Comparison of ENCODE assay signal across 15 cellular contexts in genomic region chr7:117225536-117225935, GRCh38.
DNase-seq lines count a peak whose midpoint lies in the region; ATAC-seq, FAIRE-seq and TF ChIP-seq lines count a peak whose summit lies in the region.
"Had no signal": no experiment of that assay in that cellular context is flagged by ENCODE, and none has a peak within 500 bp of the region (broad histone marks: within the 10 kb centered on the region; RNA-seq: fewer than 3 reads in every experiment).

No MANE protein-coding gene starts in this region.

- H3K4me3 ChIP-seq in GM12878 (no peak overlapping the region), mesendoderm (ENCODE audit: low read length) (no peak overlapping the region), WERI-Rb-1 (ENCODE audit: low read depth, low read length) (no peak overlapping the region), adrenal gland (no peak overlapping the region)
- H3K4me3 ChIP-seq: HAP-1 had no signal

- H3K4me1 ChIP-seq in GM12878 (ENCODE audit: control insufficient read depth, insufficient read depth, low read length) (peaks cover 12% of the 10 kb centered on the region), mesendoderm (ENCODE audit: control insufficient read depth, low read depth, low read length) (peaks cover 2% of the 10 kb centered on the region), adrenal gland (replicated peaks in 1 of 2) (no peaks in the 10 kb centered on the region)
- H3K4me1 ChIP-seq: HAP-1 had no signal

- no peaks in the 10 kb centered on the region for H3K9me3 ChIP-seq in GM12878 (replicated peaks; ENCODE audit: control insufficient read depth, insufficient read depth, low read length)
- no peaks in the 10 kb centered on the region for H3K9me3 ChIP-seq in WERI-Rb-1 (ENCODE audit: severe bottlenecking)
- H3K9me3 ChIP-seq in adrenal gland (replicated peaks in 1 of 3): no peaks in the 10 kb centered on the region
- H3K9me3 ChIP-seq: HAP-1 had no signal

- ATAC-seq in GM12878 (no peak), GM18858 (IDR thresholded peaks at IDR 0.05; ENCODE audit: unreplicated experiment) (no peak), HG02759 (IDR thresholded peaks at IDR 0.05; ENCODE audit: unreplicated experiment) (no peak)

- H4K8ac ChIP-seq in mesendoderm (ENCODE audit: low read depth, low read length): no peak overlapping the region

- POLR2A ChIA-PET in GM12878 (lab: Charles Lee): interaction anchor here (1.1 kb wide), 1 partner anchor 12 kb away, joined by 4 read pairs; no protein-coding TSS in a partner anchor

- peak; percentile 22; the same call in 1 of the 2 replicates for TF ChIP-seq POLR2A in GM12878 (IDR thresholded peaks at IDR 0.05; ENCODE audit: low read depth, low read length)
- no peak for TF ChIP-seq POLR2A in adrenal gland (IDR thresholded peaks at IDR 0.05)

- H4K20me1 ChIP-seq in GM12878 (ENCODE audit: control insufficient read depth, insufficient read depth): no peaks in the 10 kb centered on the region

- RAD21 ChIA-PET in GM12878 (lab: Charles Lee; ENCODE audit: unreplicated experiment): no interaction called here

- DNase-seq in HuH-7 (ENCODE audit: low spot score): peak; percentile 20
- no peak for DNase-seq in GM12878 (ENCODE audit: low read depth, low spot score)
- peak; percentile 77 for DNase-seq in mesendoderm
- no peak for DNase-seq in WERI-Rb-1
- DNase-seq in adrenal gland: no peak
- DNase-seq: C1 segment of cervical spinal cord; Calu3; CD4-positive, alpha-beta T cell; DMS 273 treated with DMSO at 0.1 percent for 48 hours had no signal

- H2BK15ac ChIP-seq in mesendoderm (replicated peaks; ENCODE audit: low read depth): no peak overlapping the region

- H3K79me1 ChIP-seq in mesendoderm (ENCODE audit: low read length): no peaks in the 10 kb centered on the region

- H3K9ac ChIP-seq in GM12878 (ENCODE audit: control insufficient read depth, insufficient read depth, low read length) (no peak overlapping the region), mesendoderm (ENCODE audit: low read length) (no peak overlapping the region)

- H2AK5ac ChIP-seq in mesendoderm (ENCODE audit: low read length): no peak overlapping the region

- SMC1A ChIA-PET in GM12878 (lab: Charles Lee; ENCODE audit: uncharacterized antibody, unreplicated experiment): interaction anchor here (0.7 to 0.9 kb wide), 3 partner anchors 12 to 148 kb away, joined by 3 to 5 read pairs (median 4); no protein-coding TSS in a partner anchor

- H4K5ac ChIP-seq in mesendoderm (ENCODE audit: low read length): no peak overlapping the region

- H3K79me2 ChIP-seq in GM12878 (ENCODE audit: control insufficient read depth, insufficient read depth, low read length): no peaks in the 10 kb centered on the region
- no peaks in the 10 kb centered on the region for H3K79me2 ChIP-seq in mesendoderm (ENCODE audit: control insufficient read depth, insufficient read depth, low read length)

- TF ChIP-seq CTCF in GM12878 (IDR thresholded peaks at IDR 0.05 in 2 of 3, conservative IDR thresholded peaks at IDR 0.05 in 1 of 3; ENCODE audit: control insufficient read depth in 2 of 3, extremely low read depth in 1 of 3, insufficient read depth in 1 of 3, low read depth in 3 of 3, low read length in 3 of 3) (no peak), WERI-Rb-1 (IDR thresholded peaks at IDR 0.05; ENCODE audit: low read depth, low read length) (no peak), adrenal gland (IDR thresholded peaks at IDR 0.05) (no peak)

- H3K27ac ChIP-seq in GM12878 (ENCODE audit: control insufficient read depth, insufficient read depth) (no peak overlapping the region), mesendoderm (ENCODE audit: low read depth, low read length) (no peak overlapping the region), WERI-Rb-1 (no peak overlapping the region), adrenal gland (no peak overlapping the region)

- no peak overlapping the region for H3K4ac ChIP-seq in mesendoderm (ENCODE audit: low read depth, low read length)

- H3K27me3 ChIP-seq in GM12878 (replicated peaks in 1 of 2; ENCODE audit: control insufficient read depth in 2 of 2, insufficient read depth in 2 of 2, low read length in 1 of 2) (no peaks in the 10 kb centered on the region), mesendoderm (ENCODE audit: insufficient read depth, low read length, poor library complexity) (no peaks in the 10 kb centered on the region), WERI-Rb-1 (ENCODE audit: insufficient read depth, low read depth, severe bottlenecking) (peaks cover 65% of the 10 kb centered on the region), adrenal gland (no peaks in the 10 kb centered on the region)

- H2BK120ac ChIP-seq in mesendoderm (ENCODE audit: low read depth, low read length): no peak overlapping the region

- H3K56ac ChIP-seq in mesendoderm (ENCODE audit: low read length): no peak overlapping the region

- H3K36me3 ChIP-seq in GM12878 (ENCODE audit: control insufficient read depth in 2 of 2, insufficient read depth in 2 of 2, low read length in 1 of 2) (peaks cover 2 to 17% of the 10 kb centered on the region in 2 experiments; a peak in 3 of 4 replicates), mesendoderm (ENCODE audit: control insufficient read depth, insufficient read depth, low read length) (no peaks in the 10 kb centered on the region), WERI-Rb-1 (no peaks in the 10 kb centered on the region), adrenal gland (replicated peaks in 1 of 2) (no peaks in the 10 kb centered on the region)
- H3K36me3 ChIP-seq: HAP-1 had no signal

- CTCF ChIA-PET in GM12878 (lab: Yijun Ruan, JAX): interaction anchor here (1.3 to 2.8 kb wide), 3 partner anchors 12 to 237 kb away, joined by 3 to 15 read pairs (median 5); no protein-coding TSS in a partner anchor

- FAIRE-seq in GM12878 (lab: Jason Lieb, UNC): no peak
- FAIRE-seq: A204.1, GM19239, H1 had no signal

- no peak for TF ChIP-seq RAD21 in GM12878 (IDR thresholded peaks at IDR 0.05; ENCODE audit: insufficient read depth, low read depth, low read length)

- H3K18ac ChIP-seq in mesendoderm (ENCODE audit: low read length): no peak overlapping the region

- no peak overlapping the region for H3K23ac ChIP-seq in mesendoderm (ENCODE audit: low read length)

- H2AFZ ChIP-seq in GM12878 (ENCODE audit: control insufficient read depth, low read depth, low read length): no peak overlapping the region

- WGBS in GM12878 (ENCODE audit: insufficient coverage, insufficient replicate concordance, low lambda C conversion rate, missing lambda C conversion rate): 95% methylated on average over 5 of the region's 6 CpGs
- WGBS in mesendoderm (ENCODE audit: extremely low coverage, insufficient coverage, low lambda C conversion rate): no CpG with 5 or more reads among the region's 6 CpGs
- WGBS in adrenal gland, 4 donors: 86 to 91% (median 88%) methylated on average over 6 of the region's 6 CpGs

- BruUV-seq in GM12878 (replicated peaks; lab: Mats Ljungman, UMichigan): no TSS peak

- in situ Hi-C loops in GM12878 (cut with MboI): no loop called here

- intact Hi-C loops in GM12878 (cut with micrococcal nuclease; ENCODE audit: unreplicated experiment): no loop called here
- intact Hi-C loops in adrenal gland (cut with DNase I): no loop called here

- no peak overlapping the region for H3K4me2 ChIP-seq in GM12878 (ENCODE audit: control insufficient read depth, insufficient read depth)
- no peak overlapping the region for H3K4me2 ChIP-seq in mesendoderm (ENCODE audit: low read length)

- no peak for TF ChIP-seq EP300 in GM12878 (IDR thresholded peaks at IDR 0.05; ENCODE audit: borderline replicate concordance in 1 of 2, control insufficient read depth in 1 of 2, low read depth in 2 of 2, low read length in 2 of 2)

- H2BK5ac ChIP-seq in mesendoderm (ENCODE audit: low read length): no peak overlapping the region

TF ChIP-seq in GM12878, 131 proteins besides CTCF, POLR2A, EP300 and RAD21:
- TF ChIP-seq JUND (IDR thresholded peaks at IDR 0.05; ENCODE audit: low read depth, low read length) (no peak), GABPA (IDR thresholded peaks at IDR 0.05; ENCODE audit: low read depth) (no peak), ZNF217 (IDR thresholded peaks at IDR 0.05) (no peak), IRF4 (IDR thresholded peaks at IDR 0.05; ENCODE audit: low read depth, low read length) (no peak), CEBPB (IDR thresholded peaks at IDR 0.05; ENCODE audit: borderline replicate concordance in 1 of 2, low read depth in 2 of 2, low read length in 2 of 2) (no peak), BHLHE40 (IDR thresholded peaks at IDR 0.05; ENCODE audit: borderline replicate concordance in 1 of 2, low read depth in 2 of 2, low read length in 1 of 2) (no peak), FOS (IDR thresholded peaks at IDR 0.05; ENCODE audit: borderline replicate concordance, extremely low read depth, insufficient read length) (no peak), CREM (IDR thresholded peaks at IDR 0.05; ENCODE audit: low read depth) (no peak), NR2C2 (IDR thresholded peaks at IDR 0.05; ENCODE audit: borderline replicate concordance, control insufficient read depth, insufficient read length, low read depth) (no peak), ASH2L (IDR thresholded peaks at IDR 0.05; ENCODE audit: borderline replicate concordance, low read depth) (no peak), BRCA1 (IDR thresholded peaks at IDR 0.05; ENCODE audit: low read depth, low read length) (no peak), NBN (IDR thresholded peaks at IDR 0.05) (no peak), EED (IDR thresholded peaks at IDR 0.05; ENCODE audit: low read depth) (no peak), STAT1 (conservative IDR thresholded peaks at IDR 0.05) (no peak), CREB1 (IDR thresholded peaks at IDR 0.05; ENCODE audit: low read depth) (no peak), RCOR1 (conservative IDR thresholded peaks at IDR 0.05; ENCODE audit: low read depth, low read length) (no peak), MXI1 (IDR thresholded peaks at IDR 0.05; ENCODE audit: low read depth, low read length) (no peak), RB1 (IDR thresholded peaks at IDR 0.05; ENCODE audit: borderline replicate concordance) (no peak), BCL11A (IDR thresholded peaks at IDR 0.05; ENCODE audit: low read depth, low read length) (no peak)
- TF ChIP-seq, protein P1, sequence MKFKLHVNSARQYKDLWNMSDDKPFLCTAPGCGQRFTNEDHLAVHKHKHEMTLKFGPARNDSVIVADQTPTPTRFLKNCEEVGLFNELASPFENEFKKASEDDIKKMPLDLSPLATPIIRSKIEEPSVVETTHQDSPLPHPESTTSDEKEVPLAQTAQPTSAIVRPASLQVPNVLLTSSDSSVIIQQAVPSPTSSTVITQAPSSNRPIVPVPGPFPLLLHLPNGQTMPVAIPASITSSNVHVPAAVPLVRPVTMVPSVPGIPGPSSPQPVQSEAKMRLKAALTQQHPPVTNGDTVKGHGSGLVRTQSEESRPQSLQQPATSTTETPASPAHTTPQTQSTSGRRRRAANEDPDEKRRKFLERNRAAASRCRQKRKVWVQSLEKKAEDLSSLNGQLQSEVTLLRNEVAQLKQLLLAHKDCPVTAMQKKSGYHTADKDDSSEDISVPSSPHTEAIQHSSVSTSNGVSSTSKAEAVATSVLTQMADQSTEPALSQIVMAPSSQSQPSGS (IDR thresholded peaks at IDR 0.05; ENCODE audit: low read length): no peak

Comparison
In these comparisons a context has a peak if more than half of its experiments do, and no peak if none do; other contexts are left out.
1. DNase-seq: peak in HuH-7 (single experiment) and mesendoderm (single experiment); none in GM12878 (single experiment), WERI-Rb-1 (single experiment) and adrenal gland (0 of 7).